29 cellular contexts compared by ENCODE assay signal in genomic region chr3:173440431-173440990, GRCh38. TPM values are rescaled to one million over a fixed set of nuclear protein-coding genes. Genes with fewer than 3 reads are reported as not detected.
"Had no signal": no experiment of that assay in that cellular context is flagged by ENCODE, and none has a peak within 500 bp of the region (broad histone marks: within the 10 kb centered on the region; RNA-seq: fewer than 3 reads in every experiment).

No MANE protein-coding gene starts in this region.

- H3K4me3 ChIP-seq: neural progenitor cell, ovary, psoas muscle, right lobe of liver, sigmoid colon, suprapubic skin, testis, tibial artery, transverse colon, upper lobe of right lung, uterus had no signal

- H3K27me3 Mint-ChIP-seq: naive thymus-derived CD4-positive, alpha-beta T cell; progenitor cell of endocrine pancreas; stimulated activated naive CD8-positive, alpha-beta T cell treated with anti-CD3 and anti-CD28 coated beads, Interleukin-15, amount 100 ng/mL, for 72 hours; type B pancreatic cell had no signal

- H3K4me1 ChIP-seq: neural progenitor cell, parathyroid adenoma, psoas muscle, right lobe of liver, sigmoid colon, suprapubic skin, testis, tibial artery, transverse colon, upper lobe of right lung, uterus had no signal

- DNase-seq: naive thymus-derived CD4-positive, alpha-beta T cell; natural killer cell; occipital lobe; ovary; posterior cingulate gyrus; psoas muscle; right cardiac atrium; right lobe of liver; sigmoid colon; small intestine; stimulated activated CD4-positive, alpha-beta T cell treated with anti-CD3 and anti-CD28 coated beads, Interleukin-15, amount 100 ng/mL, for 24 hours; stimulated activated CD4-positive, alpha-beta T cell treated with anti-CD3 and anti-CD28 coated beads, Interleukin-2, amount 100 ng/mL, for 24 hours; stimulated activated CD4-positive, alpha-beta T cell treated with anti-CD3 and anti-CD28 coated beads, Interleukin-4, amount 100 ng/mL, for 24 hours; stimulated activated naive CD4-positive, alpha-beta T cell; stimulated activated naive CD8-positive, alpha-beta T cell treated with anti-CD3 and anti-CD28 coated beads, Interleukin-15, amount 100 ng/mL, for 72 hours; stimulated activated naive CD8-positive, alpha-beta T cell treated with anti-CD3 and anti-CD28 coated beads, Interleukin-15, Interleukin-2, amounts not matched to agents 100 U/mL and 50 U/mL, for 24 hours; substantia nigra; testis; tibial artery; transverse colon; upper lobe of right lung; uterus had no signal

- H3K9me3 Mint-ChIP-seq: nephron, neural progenitor cell, type B pancreatic cell had no signal

- ATAC-seq: naive thymus-derived CD4-positive, alpha-beta T cell; natural killer cell; psoas muscle; right cardiac atrium; right lobe of liver; stimulated activated effector memory CD8-positive, alpha-beta T cell treated with anti-CD3 and anti-CD28 coated beads, Interleukin-12 subunit alpha, Interleukin-12 subunit beta, amount 100 ng/mL, for 72 hours; stimulated activated naive CD8-positive, alpha-beta T cell treated with anti-CD3 and anti-CD28 coated beads, Interleukin-15, amount 100 ng/mL, for 72 hours; stimulated activated naive CD8-positive, alpha-beta T cell treated with anti-CD3 and anti-CD28 coated beads, Interleukin-15, Interleukin-2, amounts not matched to agents 100 U/mL and 50 U/mL, for 24 hours; upper lobe of right lung had no signal

- H3K9me3 ChIP-seq: ovary, psoas muscle, right lobe of liver, sigmoid colon, suprapubic skin, testis, tibial artery, transverse colon, upper lobe of right lung, uterus had no signal

- H3K4me1 Mint-ChIP-seq: naive thymus-derived CD4-positive, alpha-beta T cell; natural killer cell; nephron; neural progenitor cell; stimulated activated effector memory CD8-positive, alpha-beta T cell treated with anti-CD3 and anti-CD28 coated beads, Interleukin-12 subunit alpha, Interleukin-12 subunit beta, amount 100 ng/mL, for 72 hours; stimulated activated naive CD8-positive, alpha-beta T cell treated with anti-CD3 and anti-CD28 coated beads, Interleukin-15, amount 100 ng/mL, for 72 hours had no signal

- H3K4me3 Mint-ChIP-seq: naive thymus-derived CD4-positive, alpha-beta T cell; natural killer cell; nephron; neural progenitor cell; stimulated activated effector memory CD8-positive, alpha-beta T cell treated with anti-CD3 and anti-CD28 coated beads, Interleukin-12 subunit alpha, Interleukin-12 subunit beta, amount 100 ng/mL, for 72 hours; stimulated activated naive CD8-positive, alpha-beta T cell treated with anti-CD3 and anti-CD28 coated beads, Interleukin-15, amount 100 ng/mL, for 72 hours; type B pancreatic cell had no signal

- H3K27me3 ChIP-seq: neural progenitor cell, ovary, right lobe of liver, sigmoid colon, suprapubic skin, testis, tibial artery, transverse colon, upper lobe of right lung, uterus had no signal

- H3K36me3 Mint-ChIP-seq: naive thymus-derived CD4-positive, alpha-beta T cell; natural killer cell; neural progenitor cell; stimulated activated effector memory CD8-positive, alpha-beta T cell treated with anti-CD3 and anti-CD28 coated beads, Interleukin-12 subunit alpha, Interleukin-12 subunit beta, amount 100 ng/mL, for 72 hours; type B pancreatic cell had no signal

- H3K36me3 ChIP-seq: neural progenitor cell, ovary, right lobe of liver, sigmoid colon, suprapubic skin, tibial artery, transverse colon, upper lobe of right lung, uterus had no signal

- H3K27ac Mint-ChIP-seq: naive thymus-derived CD4-positive, alpha-beta T cell; natural killer cell; nephron; neural progenitor cell; progenitor cell of endocrine pancreas; stimulated activated effector memory CD8-positive, alpha-beta T cell treated with anti-CD3 and anti-CD28 coated beads, Interleukin-12 subunit alpha, Interleukin-12 subunit beta, amount 100 ng/mL, for 72 hours; stimulated activated naive CD8-positive, alpha-beta T cell treated with anti-CD3 and anti-CD28 coated beads, Interleukin-15, amount 100 ng/mL, for 72 hours; type B pancreatic cell had no signal

RNA-seq across cellular contexts. Expression of gene NLGN1, which starts 43.0 kb away (rescaled TPM):
- total RNA-seq: naive thymus-derived CD4-positive, alpha-beta T cell; natural killer cell had no signal
